Comparison of ENCODE assay signal across 1 cellular context in genomic region chr12:104064842-104065441, GRCh38.
TF ChIP-seq lines count a peak whose summit lies in the region.

No MANE protein-coding gene starts in this region.

TF ChIP-seq in K562, 482 proteins besides CTCF, POLR2A, EP300 and RAD21 (continued from another document):
- TF ChIP-seq, protein P1, sequence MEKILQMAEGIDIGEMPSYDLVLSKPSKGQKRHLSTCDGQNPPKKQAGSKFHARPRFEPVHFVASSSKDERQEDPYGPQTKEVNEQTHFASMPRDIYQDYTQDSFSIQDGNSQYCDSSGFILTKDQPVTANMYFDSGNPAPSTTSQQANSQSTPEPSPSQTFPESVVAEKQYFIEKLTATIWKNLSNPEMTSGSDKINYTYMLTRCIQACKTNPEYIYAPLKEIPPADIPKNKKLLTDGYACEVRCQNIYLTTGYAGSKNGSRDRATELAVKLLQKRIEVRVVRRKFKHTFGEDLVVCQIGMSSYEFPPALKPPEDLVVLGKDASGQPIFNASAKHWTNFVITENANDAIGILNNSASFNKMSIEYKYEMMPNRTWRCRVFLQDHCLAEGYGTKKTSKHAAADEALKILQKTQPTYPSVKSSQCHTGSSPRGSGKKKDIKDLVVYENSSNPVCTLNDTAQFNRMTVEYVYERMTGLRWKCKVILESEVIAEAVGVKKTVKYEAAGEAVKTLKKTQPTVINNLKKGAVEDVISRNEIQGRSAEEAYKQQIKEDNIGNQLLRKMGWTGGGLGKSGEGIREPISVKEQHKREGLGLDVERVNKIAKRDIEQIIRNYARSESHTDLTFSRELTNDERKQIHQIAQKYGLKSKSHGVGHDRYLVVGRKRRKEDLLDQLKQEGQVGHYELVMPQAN (IDR thresholded peaks at IDR 0.05; ENCODE audit: borderline replicate concordance) = peak; percentile 4; the same call in 1 of the 2 replicates
- TF ChIP-seq ATF1 (CRISPR knock-in tag; IDR thresholded peaks at IDR 0.05) (no peak), ATF1 (tag; IDR thresholded peaks at IDR 0.05) (0 out of 2 replicates have a peak, but pooled peaks have one; percentile 25), NR2C2 (CRISPR knock-in tag; IDR thresholded peaks at IDR 0.05) (no peak), NR2C2 (tag; IDR thresholded peaks at IDR 0.05) (no peak), CXXC5 (CRISPR knock-in tag; IDR thresholded peaks at IDR 0.05) (no peak), ARID4B (CRISPR knock-in tag; IDR thresholded peaks at IDR 0.05) (peak; percentile 7; the same call in 1 of the 2 replicates), LEF1 (IDR thresholded peaks at IDR 0.05) (no peak), PRPF4 (IDR thresholded peaks at IDR 0.05; ENCODE audit: insufficient read depth, low read depth, low read length, poor library complexity, severe bottlenecking) (no peak), XRCC3 (IDR thresholded peaks at IDR 0.05) (no peak), NBN (IDR thresholded peaks at IDR 0.05; ENCODE audit: low read depth) (no peak)
- TF ChIP-seq, protein P2, sequence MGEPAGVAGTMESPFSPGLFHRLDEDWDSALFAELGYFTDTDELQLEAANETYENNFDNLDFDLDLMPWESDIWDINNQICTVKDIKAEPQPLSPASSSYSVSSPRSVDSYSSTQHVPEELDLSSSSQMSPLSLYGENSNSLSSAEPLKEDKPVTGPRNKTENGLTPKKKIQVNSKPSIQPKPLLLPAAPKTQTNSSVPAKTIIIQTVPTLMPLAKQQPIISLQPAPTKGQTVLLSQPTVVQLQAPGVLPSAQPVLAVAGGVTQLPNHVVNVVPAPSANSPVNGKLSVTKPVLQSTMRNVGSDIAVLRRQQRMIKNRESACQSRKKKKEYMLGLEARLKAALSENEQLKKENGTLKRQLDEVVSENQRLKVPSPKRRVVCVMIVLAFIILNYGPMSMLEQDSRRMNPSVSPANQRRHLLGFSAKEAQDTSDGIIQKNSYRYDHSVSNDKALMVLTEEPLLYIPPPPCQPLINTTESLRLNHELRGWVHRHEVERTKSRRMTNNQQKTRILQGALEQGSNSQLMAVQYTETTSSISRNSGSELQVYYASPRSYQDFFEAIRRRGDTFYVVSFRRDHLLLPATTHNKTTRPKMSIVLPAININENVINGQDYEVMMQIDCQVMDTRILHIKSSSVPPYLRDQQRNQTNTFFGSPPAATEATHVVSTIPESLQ (CRISPR knock-in tag; IDR thresholded peaks at IDR 0.05) = 0 out of 2 replicates have a peak, but pooled peaks have one; percentile 58
TF ChIP-seq in K562: peak in this region for 12.
